Comparison of ENCODE assay signal across 19 cellular contexts in genomic region chr6:107244742-107245470, GRCh38.
DNase-seq lines count a peak whose midpoint lies in the region; ATAC-seq and TF ChIP-seq lines count a peak whose summit lies in the region.
"Had no signal": no experiment of that assay in that cellular context is flagged by ENCODE, and none has a peak within 500 bp of the region (broad histone marks: within the 10 kb centered on the region; RNA-seq: fewer than 3 reads in every experiment).

No MANE protein-coding gene starts in this region.

- CTCF ChIA-PET in MCF 10A (lab: Yijun Ruan, JAX) (interaction anchor here (0.5 to 1.9 kb wide), 4 partner anchors 46 to 265 kb away, joined by 3 to 5 read pairs (median 3); no protein-coding TSS in a partner anchor), RWPE1 (lab: Yijun Ruan, JAX) (interaction anchor here (0.6 kb wide), 1 partner anchor 202 kb away, joined by 3 read pairs; no protein-coding TSS in a partner anchor)

- no peaks in the 10 kb centered on the region for H3K9me3 Mint-ChIP-seq in MCF 10A (ENCODE audit: unreplicated experiment)
- H3K9me3 Mint-ChIP-seq: CD8-positive, alpha-beta memory T cell had no signal

- no TSS peak for BruUV-seq in MCF 10A (replicated peaks; lab: Mats Ljungman, UMichigan)

- no peaks in the 10 kb centered on the region for H3K27me3 ChIP-seq in breast epithelium
- no peaks in the 10 kb centered on the region for H3K27me3 ChIP-seq in testis
- no peaks in the 10 kb centered on the region for H3K27me3 ChIP-seq in esophagus squamous epithelium

- DNase-seq in MCF 10A (ENCODE audit: unreplicated experiment): no peak
- DNase-seq in breast epithelium (ENCODE audit: low spot score in 2 of 2): no peak
- peak; percentile 80 for DNase-seq in NCI-H1694 treated with DMSO at 0.1 percent for 48 hours (lab: John Stamatoyannopoulos, UW)
- DNase-seq in RWPE1 (ENCODE audit: low spot score): no peak
- DNase-seq in testis: peak; percentile 35
- no peak for DNase-seq in esophagus squamous epithelium (lab: John Stamatoyannopoulos, UW)
- DNase-seq: CD8-positive, alpha-beta memory T cell; GM23248; HCEC 1CT; NCI-H1048; NCI-H1436 treated with DMSO at 0.1 percent for 48 hours; NCI-H526; PC-9; T-helper 1 cell; T1000 had no signal

- intact Hi-C loops in MCF 10A (cut with micrococcal nuclease) (loop anchor here (5.0 to 10.0 kb wide), 2 partner anchors 72 to 130 kb away; partner anchors contain the start of gene BEND3), breast epithelium (cut with DNase I; ENCODE audit: low total_unique reads) (no loop called here), testis (cut with DNase I; ENCODE audit: low total_unique reads) (no loop called here), esophagus squamous epithelium (cut with DNase I) (no loop called here)

- H3K4me3 Mint-ChIP-seq in MCF 10A (ENCODE audit: unreplicated experiment): no peak overlapping the region
- H3K4me3 Mint-ChIP-seq: CD8-positive, alpha-beta memory T cell had no signal

- H3K27ac ChIP-seq in breast epithelium (peak overlapping the region in 1 of 2 donors; percentile 34), RWPE1 (peak overlapping the region; percentile 60), testis (no peak overlapping the region), esophagus squamous epithelium (no peak overlapping the region)
- H3K27ac ChIP-seq: GM23248, PC-9, SK-N-MC had no signal

- no peaks in the 10 kb centered on the region for H3K27me3 Mint-ChIP-seq in MCF 10A (ENCODE audit: insufficient read depth, unreplicated experiment)
- H3K27me3 Mint-ChIP-seq: CD8-positive, alpha-beta memory T cell had no signal

- H3K4me1 Mint-ChIP-seq in MCF 10A (ENCODE audit: insufficient read depth, unreplicated experiment): peaks cover 32% of the 10 kb centered on the region
- H3K4me1 Mint-ChIP-seq: CD8-positive, alpha-beta memory T cell had no signal

- H3K36me3 ChIP-seq in breast epithelium (no peaks in the 10 kb centered on the region), testis (ENCODE audit: low read depth, missing control alignments) (no peaks in the 10 kb centered on the region), esophagus squamous epithelium (peaks cover 0 to 5% (median 0%) of the 10 kb centered on the region in 3 donors)

- TF ChIP-seq POLR2A in breast epithelium (IDR thresholded peaks at IDR 0.05) (no peak), testis (IDR thresholded peaks at IDR 0.05) (no peak), esophagus squamous epithelium (IDR thresholded peaks at IDR 0.05) (no peak)

- H3K36me3 Mint-ChIP-seq in MCF 10A (ENCODE audit: insufficient read depth, unreplicated experiment): peaks cover 11% of the 10 kb centered on the region

- POLR2A ChIA-PET in MCF 10A (lab: Yijun Ruan, JAX): interaction anchor here (0.5 to 4.0 kb wide), 6 partner anchors 15 to 215 kb away, joined by 3 to 31 read pairs (median 12); partner anchors contain the start of gene PDSS2
- POLR2A ChIA-PET in RWPE1 (lab: Yijun Ruan, JAX; ENCODE audit: low non-redundant PET): no interaction called here

- 58 to 64% methylated on average over 4 of the region's 4 CpGs for WGBS in testis, 2 donors
- 86 to 93% methylated on average over 4 of the region's 4 CpGs for WGBS in esophagus squamous epithelium, 2 donors

- H3K4me3 ChIP-seq in breast epithelium (no peak overlapping the region), testis (no peak overlapping the region), esophagus squamous epithelium (no peak overlapping the region)
- H3K4me3 ChIP-seq: GM23248, K562, PC-9, SK-N-MC had no signal

- TF ChIP-seq CTCF in MCF 10A (IDR thresholded peaks at IDR 0.05; ENCODE audit: unreplicated experiment) (no peak), breast epithelium (IDR thresholded peaks at IDR 0.05) (no peak), RWPE1 (conservative IDR thresholded peaks at IDR 0.05; ENCODE audit: low read depth) (no peak), testis (IDR thresholded peaks at IDR 0.05) (no peak), esophagus squamous epithelium (IDR thresholded peaks at IDR 0.05) (no peak)

- H3K9me3 ChIP-seq in breast epithelium (no peaks in the 10 kb centered on the region), testis (no peaks in the 10 kb centered on the region), esophagus squamous epithelium (no peaks in the 10 kb centered on the region)

- ATAC-seq in GM18870 (IDR thresholded peaks at IDR 0.05; ENCODE audit: unreplicated experiment) (no peak), HG02759 (IDR thresholded peaks at IDR 0.05; ENCODE audit: unreplicated experiment) (no peak)
- ATAC-seq: K562 had no signal

- peak overlapping the region; percentile 95 for H3K27ac Mint-ChIP-seq in MCF 10A (ENCODE audit: low read depth, unreplicated experiment)

- no peaks in the 10 kb centered on the region for H3K4me1 ChIP-seq in breast epithelium
- peaks cover 11% of the 10 kb centered on the region for H3K4me1 ChIP-seq in testis
- peaks cover 0 to 23% (median 3%) of the 10 kb centered on the region in 3 donors for H3K4me1 ChIP-seq in esophagus squamous epithelium

Comparison
In these comparisons a context has a peak if more than half of its experiments do, and no peak if none do; other contexts are left out.
1. DNase-seq: peak in NCI-H1694 treated with DMSO at 0.1 percent for 48 hours (single experiment) and testis (single experiment); none in MCF 10A (single experiment), breast epithelium (0 of 2), RWPE1 (single experiment) and esophagus squamous epithelium (single experiment).